Comparison of ENCODE assay signal across 8 cellular contexts in the genomic region with DNA sequence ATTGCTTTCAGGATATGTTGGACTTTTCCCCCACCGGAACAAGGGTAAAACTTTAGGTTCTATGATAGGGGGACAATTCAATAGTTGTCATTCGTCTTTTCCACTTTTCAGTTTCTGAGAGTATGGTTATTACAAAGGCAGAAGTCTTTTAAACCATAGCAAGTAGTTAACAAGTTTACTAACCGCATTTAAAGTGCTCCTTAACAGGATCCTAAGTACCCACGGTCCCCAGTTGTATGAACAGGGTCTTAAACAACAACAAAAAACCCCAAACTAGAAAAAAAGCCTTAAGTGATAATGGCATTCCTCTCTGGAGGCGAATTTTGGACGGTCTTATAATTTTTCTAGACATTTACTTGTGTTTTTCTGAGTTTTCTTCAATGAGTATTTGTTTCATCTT. TPM values are rescaled to one million over a fixed set of nuclear protein-coding genes. Genes with fewer than 3 reads are reported as not detected.
DNase-seq lines count a peak whose midpoint lies in the region; TF ChIP-seq lines count a peak whose summit lies in the region.

No MANE protein-coding gene starts in this region.

- H3K36me3 ChIP-seq in GM06990 (ENCODE audit: control insufficient read depth, insufficient read depth, low read length) (no peaks in the 10 kb centered on the region), PC-9 (ENCODE audit: low read depth) (peaks cover 12% of the 10 kb centered on the region; the same call in 1 of the 2 replicates), esophagus muscularis mucosa (peaks cover 0 to 12% (median 3%) of the 10 kb centered on the region in 4 donors)

- peaks cover 20% of the 10 kb centered on the region for H3K79me2 ChIP-seq in PC-9 (ENCODE audit: low read depth)

- H3K27me3 ChIP-seq in GM06990 (replicated peaks; ENCODE audit: control insufficient read depth, insufficient read depth, low read length), result no peaks in the 10 kb centered on the region
- no peaks in the 10 kb centered on the region for H3K27me3 ChIP-seq in PC-9 (ENCODE audit: insufficient read depth, low read depth)
- H3K27me3 ChIP-seq in esophagus muscularis mucosa, result no peaks in the 10 kb centered on the region

- no peaks in the 10 kb centered on the region for H3K9me3 Mint-ChIP-seq in progenitor cell of endocrine pancreas (ENCODE audit: low read depth)

- peak overlapping the region; percentile 100 for H3K27ac Mint-ChIP-seq in progenitor cell of endocrine pancreas

- peak overlapping the region; percentile 76 for H3K4me2 ChIP-seq in PC-9

- DNase-seq in GM06990 (ENCODE audit: extremely low read depth, insufficient read length) (no peak), PC-9 (no peak), esophagus muscularis mucosa (ENCODE audit: extremely low spot score) (no peak), progenitor cell of endocrine pancreas (ENCODE audit: low spot score, unreplicated experiment) (no peak), HuH-7 (ENCODE audit: low spot score) (no peak), GDM1 (lab: John Stamatoyannopoulos, UW) (no peak), NCI-H1105 (lab: John Stamatoyannopoulos, UW) (no peak), NCI-H1694 treated with DMSO at 0.1 percent for 48 hours (lab: John Stamatoyannopoulos, UW) (no peak)

- peaks cover 27% of the 10 kb centered on the region for H3K4me1 ChIP-seq in PC-9 (replicated peaks; ENCODE audit: insufficient read depth)
- peaks cover 12 to 49% (median 47%) of the 10 kb centered on the region in 4 donors for H3K4me1 ChIP-seq in esophagus muscularis mucosa

- peak overlapping the region; percentile 99 for H2AFZ ChIP-seq in PC-9

- CTCF ChIA-PET in PC-9 (lab: Charles Lee), result interaction anchor here (0.5 kb wide), 1 partner anchor 82 kb away, joined by 4 read pairs; no protein-coding TSS in a partner anchor

- TF ChIP-seq CTCF in GM06990 (IDR thresholded peaks at IDR 0.05; ENCODE audit: insufficient read depth, low read length, poor library complexity, severe bottlenecking) (no peak), PC-9 (conservative IDR thresholded peaks at IDR 0.05) (no peak), esophagus muscularis mucosa (IDR thresholded peaks at IDR 0.05) (no peak), progenitor cell of endocrine pancreas (IDR thresholded peaks at IDR 0.05; ENCODE audit: unreplicated experiment) (no peak)

- TF ChIP-seq EP300 in esophagus muscularis mucosa (IDR thresholded peaks at IDR 0.05), result no peak

- H3K4me3 ChIP-seq in GM06990 (replicated peaks; ENCODE audit: low read depth, low read length) (peak overlapping the region; percentile 86), PC-9 (peak overlapping the region; percentile 85), esophagus muscularis mucosa (peak overlapping the region; percentile 77 to 86 (median 82))

- no peaks in the 10 kb centered on the region for H3F3A ChIP-seq in PC-9 (ENCODE audit: insufficient read depth, low read depth)

- H3K4me1 Mint-ChIP-seq in progenitor cell of endocrine pancreas (ENCODE audit: low read depth), result peaks cover 34% of the 10 kb centered on the region

- H4K20me1 ChIP-seq in PC-9 (ENCODE audit: insufficient read depth), result no peaks in the 10 kb centered on the region

- no peak for TF ChIP-seq POLR2A in esophagus muscularis mucosa (IDR thresholded peaks at IDR 0.05; ENCODE audit: low read depth)

- H3K9me3 ChIP-seq in PC-9 (ENCODE audit: insufficient read depth, low read depth), result no peaks in the 10 kb centered on the region
- H3K9me3 ChIP-seq in esophagus muscularis mucosa, result no peaks in the 10 kb centered on the region

- H3K27me3 Mint-ChIP-seq in progenitor cell of endocrine pancreas, result peaks cover 2% of the 10 kb centered on the region

- peak overlapping the region; percentile 99 for H3K4me3 Mint-ChIP-seq in progenitor cell of endocrine pancreas (ENCODE audit: low read depth)

- 12% methylated on average over 6 of the region's 6 CpGs for WGBS in esophagus muscularis mucosa

- intact Hi-C loops in PC-9 (cut with micrococcal nuclease; ENCODE audit: unreplicated experiment) (loop anchor here (5.0 kb wide), 4 partner anchors 186 to 284 kb away; no protein-coding TSS in a partner anchor), esophagus muscularis mucosa (cut with DNase I) (loop anchor here (5.0 to 10.0 kb wide), 2 partner anchors 297 to 789 kb away; no protein-coding TSS in a partner anchor)

- BruUV-seq in PC-9 (replicated peaks; lab: Mats Ljungman, UMichigan), result no TSS peak

- H3K27ac ChIP-seq in PC-9 (peak overlapping the region; percentile 28; the same call in 1 of the 2 replicates), esophagus muscularis mucosa (replicated peaks in 1 of 4) (peak overlapping the region; percentile 77 to 80 (median 78))

- POLR2A ChIA-PET in PC-9 (lab: Charles Lee; ENCODE audit: unreplicated experiment), result interaction anchor here (0.6 to 0.9 kb wide), 4 partner anchors 8 to 166 kb away, joined by 3 to 6 read pairs (median 4); no protein-coding TSS in a partner anchor

- no peaks in the 10 kb centered on the region for H3K9me2 ChIP-seq in PC-9 (ENCODE audit: insufficient read depth)

- H3K36me3 Mint-ChIP-seq in progenitor cell of endocrine pancreas (ENCODE audit: insufficient read depth), result peaks cover 7% of the 10 kb centered on the region

RNA-seq across cellular contexts. Expression of gene IFT57, which starts 0.8 kb away (rescaled TPM):
- total RNA-seq in PC-9 (2021), result 55.2 and 65.7 TPM in 2 replicates
- total RNA-seq in esophagus muscularis mucosa, result 10 to 100 TPM; 52.3 to 82.4 (median 61.4) TPM
- 63.8 and 70.5 TPM in 2 replicates for total RNA-seq in progenitor cell of endocrine pancreas
